ENCODE assay signal across 17 cellular contexts in the genomic region with DNA sequence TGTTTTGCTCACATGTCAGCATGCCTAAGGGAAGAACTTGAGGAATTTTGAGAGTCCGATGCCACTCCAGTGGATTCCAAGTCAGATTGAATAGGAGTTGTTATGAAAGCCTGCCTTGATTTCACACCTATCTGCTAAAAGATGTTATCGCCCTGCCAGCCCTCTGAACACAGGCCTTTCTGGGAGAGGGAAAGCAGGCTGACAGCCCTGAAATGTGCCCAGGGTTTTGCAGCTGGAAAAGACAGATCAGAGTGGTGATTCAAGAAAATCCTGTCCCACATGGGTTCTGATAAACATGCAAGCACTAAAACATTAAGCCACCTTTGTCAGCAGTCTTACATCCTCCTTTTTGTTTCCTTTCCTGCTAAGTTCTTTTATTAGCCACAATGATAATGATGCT.
A peak's percentile ranks its signal among the peaks of the same experiment; 100 is the strongest.
DNase-seq lines count a peak whose midpoint lies in the region; ATAC-seq and TF ChIP-seq lines count a peak whose summit lies in the region.
"Had no signal": no experiment of that assay in that cellular context is flagged by ENCODE, and none has a peak within 500 bp of the region (broad histone marks: within the 10 kb centered on the region; RNA-seq: fewer than 3 reads in every experiment).

No MANE protein-coding gene starts in this region.

- intact Hi-C loops in heart right ventricle (cut with DNase I) (no loop called here), mucosa of descending colon (cut with DNase I, micrococcal nuclease) (no loop called here)

- H3K27me3 ChIP-seq in cardiac muscle cell (no peaks in the 10 kb centered on the region), heart right ventricle (no peaks in the 10 kb centered on the region)

- WGBS in heart right ventricle, 2 donors: 82 to 91% methylated on average over 2 of the region's 2 CpGs

- TF ChIP-seq CTCF in cardiac muscle cell (IDR thresholded peaks at IDR 0.05; ENCODE audit: low read depth, low read length): no peak
- TF ChIP-seq CTCF in heart right ventricle (IDR thresholded peaks at IDR 0.05): no peak
- no peak for TF ChIP-seq CTCF in mucosa of descending colon (IDR thresholded peaks at IDR 0.05)

- DNase-seq in cardiac muscle cell (ENCODE audit: low read depth in 1 of 2, low spot score in 1 of 2) (no peak), heart right ventricle (no peak), globus pallidus (ENCODE audit: low spot score) (peak; percentile 3), mucosa of descending colon (no peak)
- no peak for DNase-seq in activated effector memory CD4-positive, alpha-beta T cell treated with Interleukin-2 at 50 U/mL for 16 hours
- DNase-seq: AML-193, GDM1, NCI-H1105 treated with DMSO at 0.1 percent for 48 hours, NCI-H2029 treated with DMSO at 0.1 percent for 48 hours, NCI-H2171 treated with DMSO at 0.1 percent for 48 hours, NCI-H526, SHP77 had no signal

- H3K36me3 ChIP-seq in cardiac muscle cell (no peaks in the 10 kb centered on the region), heart right ventricle (no peaks in the 10 kb centered on the region), mucosa of descending colon (ENCODE audit: low read depth) (no peaks in the 10 kb centered on the region)

- no peaks in the 10 kb centered on the region for H3K4me1 ChIP-seq in cardiac muscle cell (ENCODE audit: low read depth)
- H3K4me1 ChIP-seq in heart right ventricle: no peaks in the 10 kb centered on the region
- H3K4me1 ChIP-seq in mucosa of descending colon (ENCODE audit: low read depth): no peaks in the 10 kb centered on the region

- H3K9me3 ChIP-seq in cardiac muscle cell (ENCODE audit: low read depth) (no peaks in the 10 kb centered on the region), heart right ventricle (no peaks in the 10 kb centered on the region), mucosa of descending colon (no peaks in the 10 kb centered on the region)

- H3K27ac ChIP-seq in cardiac muscle cell: peak overlapping the region; percentile 59
- no peak overlapping the region for H3K27ac ChIP-seq in heart right ventricle
- H3K27ac ChIP-seq: C4-2B had no signal

- H3K4me3 ChIP-seq in cardiac muscle cell (no peak overlapping the region), heart right ventricle (no peak overlapping the region), mucosa of descending colon (no peak overlapping the region)

- ATAC-seq in heart right ventricle (no peak), SK-N-SH treated with all-trans-retinoic acid at 6 μM for 48 hours (no peak), HG02970 (IDR thresholded peaks at IDR 0.05; ENCODE audit: low FRiP score, unreplicated experiment) (no peak), GM21367 (IDR thresholded peaks at IDR 0.05; ENCODE audit: unreplicated experiment) (no peak), mucosa of descending colon (no peak)
- ATAC-seq: HCT116 had no signal

TF ChIP-seq in SK-N-SH treated with all-trans-retinoic acid at 6 μM for 48 hours, 23 proteins besides CTCF, POLR2A, EP300 and RAD21:
- TF ChIP-seq TCF4 (CRISPR knock-in tag; IDR thresholded peaks at IDR 0.05; ENCODE audit: borderline replicate concordance) (0 out of 2 replicates have a peak, but pooled peaks have one; percentile 17), ZNF8 (CRISPR knock-in tag; IDR thresholded peaks at IDR 0.05) (no peak)
TF ChIP-seq in SK-N-SH treated with all-trans-retinoic acid at 6 μM for 48 hours: peak in this region for 1.
